ENCODE assay signal across 16 cellular contexts in genomic region chr3:67515778-67516177, GRCh38.
DNase-seq lines count a peak whose midpoint lies in the region; TF ChIP-seq lines count a peak whose summit lies in the region.
"Had no signal": no experiment of that assay in that cellular context is flagged by ENCODE, and none has a peak within 500 bp of the region (broad histone marks: within the 10 kb centered on the region; RNA-seq: fewer than 3 reads in every experiment).

No MANE protein-coding gene starts in this region.

- no peak overlapping the region for H4K91ac ChIP-seq in neuronal stem cell (ENCODE audit: low read depth, low read length, poor library complexity)

- H3K14ac ChIP-seq in neuronal stem cell (ENCODE audit: low read length): no peak overlapping the region

- H2BK12ac ChIP-seq in neuronal stem cell (ENCODE audit: low read length): no peak overlapping the region

- no CpG with 5 or more reads among the region's 3 CpGs for whole genome bisulfite sequencing in iPS DF 6.9 (ENCODE audit: insufficient coverage, insufficient read length)
- WGBS in neuronal stem cell (ENCODE audit: extremely low coverage in 2 of 2, insufficient read length in 2 of 2, insufficient replicate concordance in 1 of 2), 2 donors: no CpG with 5 or more reads among the region's 3 CpGs

- H3K36me3 ChIP-seq in cardiac muscle cell: no peaks in the 10 kb centered on the region
- H3K36me3 ChIP-seq in iPS DF 6.9 (ENCODE audit: control insufficient read depth, insufficient read depth, low read length): no peaks in the 10 kb centered on the region
- H3K36me3 ChIP-seq in neuronal stem cell (replicated peaks in 1 of 2; ENCODE audit: control insufficient read depth in 2 of 2, insufficient read depth in 2 of 2, low read length in 2 of 2): peaks cover 2 to 34% of the 10 kb centered on the region in 2 donors
- H3K36me3 ChIP-seq: MG63 had no signal

- no peak for TF ChIP-seq CTCF in cardiac muscle cell (IDR thresholded peaks at IDR 0.05; ENCODE audit: low read depth, low read length)

- H3K9ac ChIP-seq in neuronal stem cell (ENCODE audit: low read depth, low read length, poor library complexity): no peak overlapping the region

- H2BK5ac ChIP-seq in neuronal stem cell (ENCODE audit: low read length): no peak overlapping the region

- H3K23ac ChIP-seq in neuronal stem cell (ENCODE audit: low read depth, low read length, poor library complexity): no peak overlapping the region

- no peak overlapping the region for H2BK120ac ChIP-seq in neuronal stem cell (ENCODE audit: low read depth, low read length)

- no peak overlapping the region for H3K18ac ChIP-seq in neuronal stem cell (ENCODE audit: low read length)

- no peak overlapping the region for H2BK15ac ChIP-seq in neuronal stem cell (ENCODE audit: low read length)

- DNase-seq in cardiac muscle cell (ENCODE audit: low read depth in 1 of 2, low spot score in 1 of 2): peak; percentile 18 to 35
- no peak for DNase-seq in cardiac septum (ENCODE audit: low spot score)
- peak; percentile 48 for DNase-seq in ecto neural progenitor cell (ENCODE audit: low spot score)
- DNase-seq in iPS DF 6.9 (ENCODE audit: low read depth, low spot score): peak; percentile 16
- no peak for DNase-seq in neuronal stem cell (ENCODE audit: low spot score)
- DNase-seq in SK-N-DZ (ENCODE audit: low spot score): no peak
- no peak for DNase-seq in kidney glomerular epithelial cell (lab: John Stamatoyannopoulos, UW)
- no peak for DNase-seq in HUDEP-2 (lab: John Stamatoyannopoulos, UW; ENCODE audit: unreplicated experiment in 76 of 76)
- DNase-seq: COR-L47, DMS53, KBM-7, MG63, NCI-H1105, NCI-H1694 treated with DMSO at 0.1 percent for 48 hours, NCI-H345 had no signal

- H3K4me3 ChIP-seq in cardiac muscle cell (no peak overlapping the region), iPS DF 6.9 (ENCODE audit: low read length) (no peak overlapping the region), neuronal stem cell (ENCODE audit: low read length in 2 of 2) (no peak overlapping the region)
- H3K4me3 ChIP-seq: GM12878, MG63 had no signal

- H2AK5ac ChIP-seq in neuronal stem cell (ENCODE audit: low read depth, low read length): no peak overlapping the region

- H3K4me1 ChIP-seq in cardiac muscle cell (ENCODE audit: low read depth) (no peaks in the 10 kb centered on the region), iPS DF 6.9 (ENCODE audit: control insufficient read depth, insufficient read depth, low read length) (peaks cover 2% of the 10 kb centered on the region; the same call in 1 of the 2 replicates), neuronal stem cell (ENCODE audit: control insufficient read depth in 2 of 2, insufficient read depth in 1 of 2, low read depth in 1 of 2, low read length in 2 of 2) (peaks cover 3 to 6% of the 10 kb centered on the region in 2 donors)

- intact Hi-C loops in cardiac septum (cut with DNase I): no loop called here

- no peak overlapping the region for H4K8ac ChIP-seq in neuronal stem cell (ENCODE audit: low read depth, low read length)

- H3K27ac ChIP-seq in cardiac muscle cell: no peak overlapping the region
- H3K27ac ChIP-seq in iPS DF 6.9 (ENCODE audit: low read length): no peak overlapping the region
- no peak overlapping the region for H3K27ac ChIP-seq in neuronal stem cell (replicated peaks; ENCODE audit: low read length)

- H3K79me1 ChIP-seq in neuronal stem cell (ENCODE audit: low read depth, low read length): peaks cover 4% of the 10 kb centered on the region

- no peak overlapping the region for H3K4ac ChIP-seq in neuronal stem cell (ENCODE audit: low read length)

- H3K4me2 ChIP-seq in neuronal stem cell (ENCODE audit: insufficient read depth, low read length, poor library complexity, severe bottlenecking): no peak overlapping the region

- H3K9me3 ChIP-seq in cardiac muscle cell (ENCODE audit: low read depth) (no peaks in the 10 kb centered on the region), iPS DF 6.9 (ENCODE audit: control insufficient read depth, insufficient read depth, low read length) (no peaks in the 10 kb centered on the region), neuronal stem cell (replicated peaks in 1 of 2; ENCODE audit: control insufficient read depth in 2 of 2, insufficient read depth in 1 of 2, low read depth in 1 of 2, low read length in 2 of 2) (peaks cover 0 to 1% of the 10 kb centered on the region in 2 donors)
- H3K9me3 ChIP-seq: MG63 had no signal

- no peaks in the 10 kb centered on the region for H3K27me3 ChIP-seq in cardiac muscle cell
- peaks cover 1% of the 10 kb centered on the region; the same call in 1 of the 2 replicates for H3K27me3 ChIP-seq in iPS DF 6.9 (ENCODE audit: control insufficient read depth, insufficient read depth, low read length)
- H3K27me3 ChIP-seq in neuronal stem cell (ENCODE audit: control insufficient read depth in 3 of 3, insufficient read depth in 3 of 3, low read depth in 1 of 3, low read length in 3 of 3): no peaks in the 10 kb centered on the region
- H3K27me3 ChIP-seq: MG63 had no signal

- peak overlapping the region; percentile 18 for H2AFZ ChIP-seq in neuronal stem cell (ENCODE audit: low read length)

Comparison
In these comparisons a context has a peak if more than half of its experiments do, and no peak if none do; other contexts are left out.
1. DNase-seq: peak in cardiac muscle cell (2 of 2), ecto neural progenitor cell (single experiment) and iPS DF 6.9 (single experiment); none in cardiac septum (single experiment), neuronal stem cell (single experiment), SK-N-DZ (single experiment), kidney glomerular epithelial cell (single experiment) and HUDEP-2 (0 of 76).